Comparison of ENCODE assay signal across 20 cellular contexts in genomic region chr1:40766560-40766959, GRCh38. TPM values are rescaled to one million over a fixed set of nuclear protein-coding genes. Genes with fewer than 3 reads are reported as not detected.
A peak's percentile ranks its signal among the peaks of the same experiment; 100 is the strongest.
DNase-seq lines count a peak whose midpoint lies in the region; ATAC-seq lines count a peak whose summit lies in the region.
"Had no signal": no experiment of that assay in that cellular context is flagged by ENCODE, and none has a peak within 500 bp of the region (broad histone marks: within the 10 kb centered on the region; RNA-seq: fewer than 3 reads in every experiment).

No MANE protein-coding gene starts in this region.

- H3K4me1 ChIP-seq in CD4-positive, CD25-positive, alpha-beta regulatory T cell (ENCODE audit: control insufficient read depth, insufficient read depth, low read length, poor library complexity, severe bottlenecking) = peaks cover 21% of the 10 kb centered on the region

- no peaks in the 10 kb centered on the region for H3K27me3 Mint-ChIP-seq in CD4-positive, CD25-positive, alpha-beta regulatory T cell

- H3K4me1 Mint-ChIP-seq in CD4-positive, CD25-positive, alpha-beta regulatory T cell = peaks cover 12 to 31% (median 24%) of the 10 kb centered on the region in 4 donors
- H3K4me1 Mint-ChIP-seq: CD14-positive monocyte had no signal

- H3K4me3 ChIP-seq in CD4-positive, CD25-positive, alpha-beta regulatory T cell (ENCODE audit: low read depth, low read length) = no peak overlapping the region
- H3K4me3 ChIP-seq: GM23248 had no signal

- H3K27ac Mint-ChIP-seq in CD4-positive, CD25-positive, alpha-beta regulatory T cell = peak overlapping the region in 2 of 3 donors; percentile 44 to 59

- H3K4me3 Mint-ChIP-seq in CD4-positive, CD25-positive, alpha-beta regulatory T cell = no peak overlapping the region
- H3K4me3 Mint-ChIP-seq: CD14-positive monocyte had no signal

- H3K27me3 ChIP-seq in CD4-positive, CD25-positive, alpha-beta regulatory T cell (ENCODE audit: control insufficient read depth, insufficient read depth, low read length) = no peaks in the 10 kb centered on the region

- no peaks in the 10 kb centered on the region for H3K9me3 Mint-ChIP-seq in CD4-positive, CD25-positive, alpha-beta regulatory T cell
- H3K9me3 Mint-ChIP-seq: CD14-positive monocyte had no signal

- no peak overlapping the region for H3K27ac ChIP-seq in CD4-positive, CD25-positive, alpha-beta regulatory T cell (ENCODE audit: insufficient read depth, low read length, poor library complexity, severe bottlenecking)
- peak overlapping the region; percentile 60 for H3K27ac ChIP-seq in caudate nucleus (ENCODE audit: low read depth, low read length)
- H3K27ac ChIP-seq: GM23248 had no signal

- DNase-seq in NCI-H2171 treated with DMSO at 0.1 percent for 48 hours (lab: John Stamatoyannopoulos, UW) (peak; percentile 61), NCI-H2171 (lab: John Stamatoyannopoulos, UW) (no peak), caudate nucleus (lab: John Stamatoyannopoulos, UW) (peak in 18 of 61 donors; percentile 11 to 71 (median 25)), putamen (ENCODE audit: low spot score) (peak; percentile 49), amygdala (lab: John Stamatoyannopoulos, UW) (no peak), H4 (ENCODE audit: low spot score) (no peak), MV-4-11 (lab: John Stamatoyannopoulos, UW) (no peak)
- no peak for DNase-seq in CD4-positive, CD25-positive, alpha-beta regulatory T cell
- DNase-seq: 8988T, GF-D8, GM23248, HCEC 1CT, NCI-H1105, NCI-H2081, NCI-H510A, NCI-H774, SHP77 had no signal

- ATAC-seq in CD4-positive, CD25-positive, alpha-beta regulatory T cell (ENCODE audit: low read depth in 2 of 2) = no peak

- H3K9me3 ChIP-seq in CD4-positive, CD25-positive, alpha-beta regulatory T cell (ENCODE audit: control insufficient read depth in 2 of 2, low read length in 2 of 2) = no peaks in the 10 kb centered on the region

- H3K36me3 ChIP-seq in CD4-positive, CD25-positive, alpha-beta regulatory T cell (ENCODE audit: control insufficient read depth, insufficient read depth, low read length) = peaks cover 84% of the 10 kb centered on the region

- peaks cover 64% of the 10 kb centered on the region for H3K36me3 Mint-ChIP-seq in CD4-positive, CD25-positive, alpha-beta regulatory T cell

RNA-seq across cellular contexts. Expression of gene KCNQ4, which starts 17.0 kb away (rescaled TPM):
- total RNA-seq in CD4-positive, CD25-positive, alpha-beta regulatory T cell = 0.44 TPM
- polyA plus RNA-seq in CD4-positive, CD25-positive, alpha-beta regulatory T cell = under 1 TPM in 3 of 4 donors, not detected in 1; 0.10 to 0.25 (median 0.13) TPM
- total RNA-seq in H4 (2014; rRNA removed; shearing (Covaris generic)) = not detected in 2 replicates
- total RNA-seq: GM23248, RPMI7951 had no signal
- polyA plus RNA-seq: AG04450, CD14-positive monocyte, GM23248 had no signal

Comparison
In these comparisons a context has a peak if more than half of its experiments do, and no peak if none do; other contexts are left out.
1. DNase-seq: peak in NCI-H2171 treated with DMSO at 0.1 percent for 48 hours (single experiment) and putamen (single experiment); none in NCI-H2171 (single experiment), CD4-positive, CD25-positive, alpha-beta regulatory T cell (0 of 3), amygdala (0 of 56), H4 (single experiment) and MV-4-11 (single experiment).